Comparison of ENCODE assay signal across 12 cellular contexts in the genomic region with DNA sequence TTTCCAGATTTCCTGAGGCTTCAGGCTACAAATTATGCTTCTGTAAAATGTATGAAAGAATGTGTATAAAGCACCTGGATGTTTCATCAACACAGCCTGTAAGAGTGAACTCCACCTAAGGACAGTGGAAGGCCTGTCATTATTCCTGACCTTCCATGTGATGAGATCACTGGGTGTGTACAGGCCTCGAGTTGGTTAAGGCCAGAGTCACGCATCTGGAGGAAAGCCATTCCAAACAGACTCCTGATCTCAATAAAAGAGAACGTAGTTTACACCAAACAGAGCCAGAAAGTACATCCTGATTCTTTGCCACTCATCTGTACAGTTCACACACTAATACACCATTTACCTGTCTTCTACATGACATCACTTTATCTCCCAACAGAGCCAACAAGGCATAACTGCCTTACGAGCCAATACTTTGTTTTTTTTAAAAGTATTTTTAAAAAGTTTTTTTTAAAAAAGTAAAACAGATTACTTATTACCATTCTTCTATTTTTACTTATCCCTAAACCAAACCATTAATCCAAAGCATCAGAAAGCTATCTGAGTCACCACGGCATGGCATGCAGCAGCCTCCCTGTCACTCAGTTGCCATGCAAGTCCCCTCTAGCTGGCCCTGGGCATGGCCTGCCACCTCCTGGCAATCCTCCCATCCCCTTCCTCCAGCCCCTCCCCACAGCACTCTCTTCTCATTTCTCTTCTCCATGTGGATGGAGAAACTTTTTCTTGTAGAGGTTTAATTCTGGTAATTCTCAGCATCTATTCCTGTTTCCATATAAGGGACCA.
DNase-seq lines count a peak whose midpoint lies in the region; ATAC-seq and TF ChIP-seq lines count a peak whose summit lies in the region.
"Had no signal": no experiment of that assay in that cellular context is flagged by ENCODE, and none has a peak within 500 bp of the region (broad histone marks: within the 10 kb centered on the region; RNA-seq: fewer than 3 reads in every experiment).

No MANE protein-coding gene starts in this region.

- H3K9me2 ChIP-seq in Karpas-422 (replicated peaks; ENCODE audit: insufficient read depth, low read length): no peaks in the 10 kb centered on the region

- H3K4me3 ChIP-seq in adipocyte (ENCODE audit: low read length) (no peak overlapping the region), fibroblast of villous mesenchyme (ENCODE audit: low read depth, low read length) (no peak overlapping the region), psoas muscle (no peak overlapping the region), Karpas-422 (ENCODE audit: low read length) (no peak overlapping the region)
- H3K4me3 ChIP-seq: hepatocyte had no signal

- H4K20me1 ChIP-seq in Karpas-422 (ENCODE audit: insufficient read depth, low read depth, low read length): no peaks in the 10 kb centered on the region

- WGBS in psoas muscle, 3 donors: 29 to 44% (median 38%) methylated on average over 5 of the region's 5 CpGs

- peak; percentile 76 for DNase-seq in ELR (ENCODE audit: low read depth)
- DNase-seq in adipocyte (ENCODE audit: low read depth): peak; percentile 63
- peak; percentile 75 for DNase-seq in fibroblast of villous mesenchyme (ENCODE audit: low read depth)
- DNase-seq in psoas muscle: peak in 1 of 2 donors; percentile 40
- DNase-seq in OCI-M2 (lab: John Stamatoyannopoulos, UW; ENCODE audit: unreplicated experiment): no peak
- no peak for DNase-seq in anterior cingulate cortex (lab: John Stamatoyannopoulos, UW)
- no peak for DNase-seq in Karpas-422
- DNase-seq: activated effector memory CD4-positive, alpha-beta T cell treated with anti-CD3 and anti-CD28 coated beads, Interleukin-2, amount 50 U/mL, for 16 hours; NCI-H748 treated with DMSO at 0.1 percent for 48 hours; occipital lobe had no signal

- H3K27ac ChIP-seq in psoas muscle: peak overlapping the region; percentile 63
- H3K27ac ChIP-seq in Karpas-422 (ENCODE audit: low read length): no peak overlapping the region
- H3K27ac ChIP-seq: hepatocyte had no signal

- peaks cover 7% of the 10 kb centered on the region; the same call in 1 of the 2 replicates for H3K79me2 ChIP-seq in Karpas-422 (ENCODE audit: low read length)
- H3K79me2 ChIP-seq: hepatocyte had no signal

- H3K27me3 ChIP-seq in adipocyte (replicated peaks; ENCODE audit: control insufficient read depth, insufficient read depth, low read length) (no peaks in the 10 kb centered on the region), psoas muscle (ENCODE audit: insufficient read depth in 3 of 3, low read length in 2 of 3) (no peaks in the 10 kb centered on the region), Karpas-422 (ENCODE audit: low read length) (no peaks in the 10 kb centered on the region)
- H3K27me3 ChIP-seq: hepatocyte had no signal

- peaks cover 20% of the 10 kb centered on the region for H3K4me1 ChIP-seq in adipocyte (ENCODE audit: control insufficient read depth, insufficient read depth, low read length)
- H3K4me1 ChIP-seq in psoas muscle: peaks cover 36% of the 10 kb centered on the region
- peaks cover 5% of the 10 kb centered on the region for H3K4me1 ChIP-seq in Karpas-422 (ENCODE audit: low read length)

- no peak overlapping the region for H3K4me2 ChIP-seq in Karpas-422 (ENCODE audit: low read depth, low read length, poor library complexity, severe bottlenecking)
- H3K4me2 ChIP-seq: hepatocyte had no signal

- no peak overlapping the region for H2AFZ ChIP-seq in Karpas-422 (ENCODE audit: low read length)
- H2AFZ ChIP-seq: hepatocyte had no signal

- peaks cover 56% of the 10 kb centered on the region for H3K36me3 ChIP-seq in adipocyte (ENCODE audit: control insufficient read depth, insufficient read depth, low read length, severe bottlenecking)
- peaks cover 2 to 67% of the 10 kb centered on the region in 2 donors for H3K36me3 ChIP-seq in psoas muscle (ENCODE audit: insufficient read depth in 1 of 2, low read depth in 1 of 2)
- H3K36me3 ChIP-seq in Karpas-422 (ENCODE audit: insufficient read depth, low read length): peaks cover 46% of the 10 kb centered on the region

- TF ChIP-seq CTCF in fibroblast of villous mesenchyme (IDR thresholded peaks at IDR 0.05; ENCODE audit: insufficient read depth, low read depth, low read length) (no peak), psoas muscle (IDR thresholded peaks at IDR 0.05) (no peak)

- H3K9ac ChIP-seq in adipocyte (ENCODE audit: low read length) (no peak overlapping the region), Karpas-422 (ENCODE audit: low read length) (no peak overlapping the region)

- intact Hi-C loops in psoas muscle (cut with DNase I): no loop called here

- H3K9me3 ChIP-seq in adipocyte (ENCODE audit: control insufficient read depth, low read length): no peaks in the 10 kb centered on the region
- no peaks in the 10 kb centered on the region for H3K9me3 ChIP-seq in psoas muscle
- no peaks in the 10 kb centered on the region for H3K9me3 ChIP-seq in Karpas-422 (ENCODE audit: low read length)

- ATAC-seq in psoas muscle: peak; percentile 67 to 81 (median 72)
- no peak for ATAC-seq in HG03442 (IDR thresholded peaks at IDR 0.05; ENCODE audit: unreplicated experiment)

Comparison
In these comparisons a context has a peak if more than half of its experiments do, and no peak if none do; other contexts are left out.
1. DNase-seq: peak in ELR (single experiment), adipocyte (single experiment) and fibroblast of villous mesenchyme (single experiment); none in OCI-M2 (single experiment), anterior cingulate cortex (0 of 58) and Karpas-422 (single experiment).